Comparison of ENCODE assay signal across 11 cellular contexts in genomic region chr3:7682822-7683229, GRCh38.
DNase-seq lines count a peak whose midpoint lies in the region; ATAC-seq, FAIRE-seq and TF ChIP-seq lines count a peak whose summit lies in the region.
"Had no signal": no experiment of that assay in that cellular context is flagged by ENCODE, and none has a peak within 500 bp of the region (broad histone marks: within the 10 kb centered on the region; RNA-seq: fewer than 3 reads in every experiment).

No MANE protein-coding gene starts in this region.

- H3K27me3 ChIP-seq in body of pancreas (no peaks in the 10 kb centered on the region), thoracic aorta (replicated peaks; ENCODE audit: insufficient read depth) (no peaks in the 10 kb centered on the region)

- ATAC-seq in body of pancreas = peak; percentile 52
- ATAC-seq in thoracic aorta (ENCODE audit: insufficient number of reproducible peaks, low FRiP score, low read depth) = no peak
- no peak for ATAC-seq in HG03175 (IDR thresholded peaks at IDR 0.05; ENCODE audit: unreplicated experiment)
- no peak for ATAC-seq in effector memory CD8-positive, alpha-beta T cell (replicated peaks)
- ATAC-seq: stimulated activated naive CD8-positive, alpha-beta T cell treated with anti-CD3 and anti-CD28 coated beads, Interleukin-15, amount 100 ng/mL, for 72 hours had no signal

- no peaks in the 10 kb centered on the region for H3K4me1 Mint-ChIP-seq in effector memory CD8-positive, alpha-beta T cell (ENCODE audit: low read depth in 2 of 2)
- H3K4me1 Mint-ChIP-seq: stimulated activated naive CD8-positive, alpha-beta T cell treated with anti-CD3 and anti-CD28 coated beads, Interleukin-15, amount 100 ng/mL, for 72 hours had no signal

- H3K9me3 ChIP-seq in body of pancreas (no peaks in the 10 kb centered on the region), thoracic aorta (no peaks in the 10 kb centered on the region)

- no peak for TF ChIP-seq POLR2A in body of pancreas (IDR thresholded peaks at IDR 0.05)

- no peak overlapping the region for H3K27ac ChIP-seq in body of pancreas
- H3K27ac ChIP-seq in thoracic aorta = no peak overlapping the region

- H3K36me3 ChIP-seq in body of pancreas (replicated peaks in 1 of 2; ENCODE audit: insufficient read depth in 1 of 2, low read depth in 2 of 2) (no peaks in the 10 kb centered on the region), thoracic aorta (no peaks in the 10 kb centered on the region)

- H3K9me3 Mint-ChIP-seq in effector memory CD8-positive, alpha-beta T cell = peaks cover 0 to 8% of the 10 kb centered on the region in 2 donors

- H3K4me3 ChIP-seq in body of pancreas (no peak overlapping the region), thoracic aorta (peak overlapping the region; percentile 5)

- peak; percentile 3 for DNase-seq in LoVo (ENCODE audit: low spot score)
- peak; percentile 12 to 65 (median 22) for DNase-seq in body of pancreas
- peak; percentile 74 for DNase-seq in iPS DF 19.7 (ENCODE audit: low read depth, low spot score)
- no peak for DNase-seq in thoracic aorta (ENCODE audit: low spot score)
- no peak for DNase-seq in COLO668 (lab: John Stamatoyannopoulos, UW; ENCODE audit: unreplicated experiment)
- DNase-seq in HTR-8/SVneo (ENCODE audit: insufficient read length, low spot score) = no peak
- DNase-seq in effector memory CD8-positive, alpha-beta T cell = no peak
- DNase-seq: activated T-cell treated with anti-CD3 and anti-CD28 coated beads, Interleukin-2, amount 50 U/mL, for 1 hour; effector memory CD4-positive, alpha-beta T cell; stimulated activated naive CD8-positive, alpha-beta T cell treated with anti-CD3 and anti-CD28 coated beads, Interleukin-15, amount 100 ng/mL, for 72 hours had no signal

- no peak overlapping the region for H3K4me3 Mint-ChIP-seq in effector memory CD8-positive, alpha-beta T cell
- H3K4me3 Mint-ChIP-seq: stimulated activated naive CD8-positive, alpha-beta T cell treated with anti-CD3 and anti-CD28 coated beads, Interleukin-15, amount 100 ng/mL, for 72 hours had no signal

- no peak for TF ChIP-seq CTCF in body of pancreas (IDR thresholded peaks at IDR 0.05)
- TF ChIP-seq CTCF in thoracic aorta (IDR thresholded peaks at IDR 0.05) = no peak

- H3K27ac Mint-ChIP-seq in effector memory CD8-positive, alpha-beta T cell = no peak overlapping the region
- H3K27ac Mint-ChIP-seq: stimulated activated naive CD8-positive, alpha-beta T cell treated with anti-CD3 and anti-CD28 coated beads, Interleukin-15, amount 100 ng/mL, for 72 hours had no signal

- intact Hi-C loops in body of pancreas (cut with DNase I) = no loop called here

- H3K36me3 Mint-ChIP-seq in effector memory CD8-positive, alpha-beta T cell (ENCODE audit: insufficient read depth) = peaks cover 2% of the 10 kb centered on the region

- FAIRE-seq in HTR-8/SVneo (lab: Jason Lieb, UNC) = no peak

- no peaks in the 10 kb centered on the region for H3K27me3 Mint-ChIP-seq in effector memory CD8-positive, alpha-beta T cell
- H3K27me3 Mint-ChIP-seq: stimulated activated naive CD8-positive, alpha-beta T cell treated with anti-CD3 and anti-CD28 coated beads, Interleukin-15, amount 100 ng/mL, for 72 hours had no signal

- 30 to 34% methylated on average over 4 of the region's 4 CpGs for WGBS in body of pancreas, 2 donors

- H3K4me1 ChIP-seq in body of pancreas (no peaks in the 10 kb centered on the region), thoracic aorta (ENCODE audit: control insufficient read depth in 1 of 2, low read depth in 2 of 2) (peaks cover 13 to 14% of the 10 kb centered on the region in 2 donors)

Comparison
In these comparisons a context has a peak if more than half of its experiments do, and no peak if none do; other contexts are left out.
1. DNase-seq: peak in LoVo (single experiment), body of pancreas (4 of 4) and iPS DF 19.7 (single experiment); none in thoracic aorta (single experiment), COLO668 (single experiment), HTR-8/SVneo (single experiment) and effector memory CD8-positive, alpha-beta T cell (0 of 3).